In the genomic region with DNA sequence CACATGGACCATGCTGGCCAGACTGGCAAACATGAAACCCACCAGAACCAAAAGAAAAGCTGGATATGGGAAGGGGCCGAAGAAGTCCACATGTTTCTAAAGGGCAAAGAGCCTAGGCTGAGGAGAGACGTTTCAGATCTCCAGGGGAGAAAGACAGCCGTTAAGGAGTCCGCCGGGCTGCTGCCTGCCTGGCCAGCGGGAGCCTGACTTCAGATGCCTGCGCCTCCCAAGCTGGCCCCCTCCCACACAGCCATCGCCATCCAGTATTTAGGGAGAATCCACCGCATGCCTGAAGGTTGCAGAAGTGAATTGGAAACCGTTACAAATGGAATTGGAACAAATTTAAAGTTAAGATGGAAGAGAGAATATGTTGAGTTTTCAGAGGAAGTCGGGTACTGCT, we compare ENCODE assay signal across 1 cellular context.
TF ChIP-seq lines count a peak whose summit lies in the region.

No MANE protein-coding gene starts in this region.

TF ChIP-seq in IMR-90, 13 proteins besides CTCF, POLR2A, EP300 and RAD21 (continued from another document):
- TF ChIP-seq NFE2L2 (IDR thresholded peaks at IDR 0.05; ENCODE audit: low read depth, low read length): no peak
- TF ChIP-seq MXI1 (IDR thresholded peaks at IDR 0.05; ENCODE audit: borderline replicate concordance, low read depth, low read length): no peak
- no peak for TF ChIP-seq MAZ (IDR thresholded peaks at IDR 0.05; ENCODE audit: borderline replicate concordance, low read depth, low read length)
- no peak for TF ChIP-seq SMC3 (IDR thresholded peaks at IDR 0.05; ENCODE audit: low read depth, low read length)
TF ChIP-seq in IMR-90: peak in this region for 0.
